16 cellular contexts compared by ENCODE assay signal in genomic region chr1:47684964-47685762, GRCh38.
A peak's percentile ranks its signal among the peaks of the same experiment; 100 is the strongest.
DNase-seq lines count a peak whose midpoint lies in the region; ATAC-seq and TF ChIP-seq lines count a peak whose summit lies in the region.
"Had no signal": no experiment of that assay in that cellular context is flagged by ENCODE, and none has a peak within 500 bp of the region (broad histone marks: within the 10 kb centered on the region; RNA-seq: fewer than 3 reads in every experiment).

No MANE protein-coding gene starts in this region.

- no peaks in the 10 kb centered on the region for H3K36me3 ChIP-seq in MG63
- H3K36me3 ChIP-seq in osteoblast (ENCODE audit: insufficient read depth, low read length), result no peaks in the 10 kb centered on the region
- H3K36me3 ChIP-seq: heart right ventricle had no signal

- in situ Hi-C loops in ACHN (cut with HindIII; ENCODE audit: low pct_ligation_motif_present, low pct_unique_long_range_greater_than_20kb, low sequenced_read_pairs), result no loop called here

- H3K9me3 ChIP-seq in MG63 (no peaks in the 10 kb centered on the region), osteoblast (ENCODE audit: low read depth, low read length) (no peaks in the 10 kb centered on the region)
- H3K9me3 ChIP-seq: heart right ventricle had no signal

- no peak overlapping the region for H3K4me2 ChIP-seq in osteoblast (ENCODE audit: insufficient read depth, low read length)

- no peak for ATAC-seq in HG03439 (IDR thresholded peaks at IDR 0.05; ENCODE audit: unreplicated experiment)
- ATAC-seq in GM18868 (IDR thresholded peaks at IDR 0.05; ENCODE audit: unreplicated experiment), result no peak
- ATAC-seq: esophagus mucosa had no signal

- H3K27ac ChIP-seq in osteoblast (ENCODE audit: low read depth, low read length), result no peak overlapping the region
- H3K27ac ChIP-seq: heart right ventricle had no signal

- no peak for TF ChIP-seq CTCF in osteoblast (IDR thresholded peaks at IDR 0.05; ENCODE audit: extremely low read depth, low read depth, low read length)

- H2AFZ ChIP-seq in osteoblast (ENCODE audit: low read length), result no peak overlapping the region

- H3K27me3 ChIP-seq in MG63 (no peaks in the 10 kb centered on the region), osteoblast (ENCODE audit: insufficient read depth, low read length) (peaks cover 7% of the 10 kb centered on the region)

- no peaks in the 10 kb centered on the region for H3K79me2 ChIP-seq in osteoblast (ENCODE audit: insufficient read depth, low read length)

- H3K4me3 ChIP-seq in MG63 (no peak overlapping the region), osteoblast (ENCODE audit: insufficient read depth, low read length) (no peak overlapping the region)
- H3K4me3 ChIP-seq: heart right ventricle had no signal

- H3K4me1 ChIP-seq in osteoblast (ENCODE audit: insufficient read depth, low read length), result no peaks in the 10 kb centered on the region
- H3K4me1 ChIP-seq: heart right ventricle had no signal

- DNase-seq in ACHN (peak; percentile 8), MG63 (peak; percentile 42), ecto neural progenitor cell (ENCODE audit: low spot score) (peak; percentile 50), osteoblast (ENCODE audit: insufficient read length, low spot score, missing footprints) (peak; percentile 83), NCI-H524 (lab: John Stamatoyannopoulos, UW) (no peak)
- no peak for DNase-seq in activated CD4-positive, alpha-beta T cell treated with anti-CD3 and anti-CD28 coated beads, Interleukin-2, amount 50 U/mL, for 1 hour
- DNase-seq: activated CD4-positive, CD25-positive, alpha-beta regulatory T cell treated with anti-CD3 and anti-CD28 coated beads, Interleukin-2, amount 50 U/mL, for 72 hours; activated naive CD8-positive, alpha-beta T cell treated with anti-CD3 and anti-CD28 coated beads, Interleukin-2, amount 10 ng/mL, durations not matched to agents 7 days and 5 days; activated T-cell treated with anti-CD3 and anti-CD28 coated beads, Interleukin-2, amount 50 U/mL, for 1 hour; heart right ventricle; left cardiac atrium; retina; stimulated activated CD4-positive, alpha-beta T cell treated with anti-CD3 and anti-CD28 coated beads, Interleukin-1b, Interleukin-23, amount 100 ng/mL, for 48 hours had no signal

- H4K20me1 ChIP-seq in osteoblast (ENCODE audit: insufficient read depth, low read length), result no peaks in the 10 kb centered on the region

Comparison
In these comparisons a context has a peak if more than half of its experiments do, and no peak if none do; other contexts are left out.
1. DNase-seq: peak in ACHN (single experiment), MG63 (single experiment), ecto neural progenitor cell (single experiment) and osteoblast (single experiment); none in NCI-H524 (0 of 2) and activated CD4-positive, alpha-beta T cell treated with anti-CD3 and anti-CD28 coated beads, Interleukin-2, amount 50 U/mL, for 1 hour (single experiment).